1 cellular context compared by ENCODE assay signal in the genomic region with DNA sequence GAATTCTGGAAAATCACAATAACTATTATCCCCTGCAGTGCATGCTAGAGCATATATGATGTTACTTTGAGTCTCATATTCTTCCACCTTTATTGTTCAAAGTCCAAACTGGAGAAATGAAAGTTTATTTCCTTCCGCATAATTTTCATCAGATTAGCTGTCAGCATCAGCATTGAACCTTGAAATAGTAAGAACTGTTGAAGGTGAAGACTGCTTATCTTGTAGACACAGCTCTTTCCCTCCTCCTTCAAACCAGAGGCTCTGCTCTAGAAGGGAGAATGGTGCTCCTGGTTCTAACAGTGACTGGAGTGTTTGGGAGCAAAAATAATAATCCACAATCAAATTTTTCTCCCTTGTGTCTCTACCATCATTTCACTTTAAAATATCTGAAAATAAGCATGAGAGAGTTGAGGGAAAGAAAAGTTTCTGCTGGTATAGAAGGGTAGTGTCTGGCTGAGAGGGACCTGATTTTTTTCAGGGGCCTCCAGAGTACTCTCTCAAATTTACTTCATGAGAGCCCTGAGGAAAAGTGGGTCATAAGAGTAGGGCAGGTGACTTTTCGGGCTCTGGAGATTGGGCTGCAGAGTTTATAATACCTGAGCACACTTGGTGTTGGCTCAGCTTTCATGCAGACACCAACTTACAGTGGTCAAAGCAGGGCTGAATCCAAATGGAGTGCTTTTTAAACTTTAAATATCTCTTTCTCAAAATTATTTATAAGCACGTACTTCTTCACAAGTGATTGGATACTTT.
A peak's percentile ranks its signal among the peaks of the same experiment; 100 is the strongest.
TF ChIP-seq lines count a peak whose summit lies in the region.

No MANE protein-coding gene starts in this region.

TF ChIP-seq in K562, 482 proteins besides CTCF, POLR2A, EP300 and RAD21 (continued from another document and continues in another):
- TF ChIP-seq, protein P1, sequence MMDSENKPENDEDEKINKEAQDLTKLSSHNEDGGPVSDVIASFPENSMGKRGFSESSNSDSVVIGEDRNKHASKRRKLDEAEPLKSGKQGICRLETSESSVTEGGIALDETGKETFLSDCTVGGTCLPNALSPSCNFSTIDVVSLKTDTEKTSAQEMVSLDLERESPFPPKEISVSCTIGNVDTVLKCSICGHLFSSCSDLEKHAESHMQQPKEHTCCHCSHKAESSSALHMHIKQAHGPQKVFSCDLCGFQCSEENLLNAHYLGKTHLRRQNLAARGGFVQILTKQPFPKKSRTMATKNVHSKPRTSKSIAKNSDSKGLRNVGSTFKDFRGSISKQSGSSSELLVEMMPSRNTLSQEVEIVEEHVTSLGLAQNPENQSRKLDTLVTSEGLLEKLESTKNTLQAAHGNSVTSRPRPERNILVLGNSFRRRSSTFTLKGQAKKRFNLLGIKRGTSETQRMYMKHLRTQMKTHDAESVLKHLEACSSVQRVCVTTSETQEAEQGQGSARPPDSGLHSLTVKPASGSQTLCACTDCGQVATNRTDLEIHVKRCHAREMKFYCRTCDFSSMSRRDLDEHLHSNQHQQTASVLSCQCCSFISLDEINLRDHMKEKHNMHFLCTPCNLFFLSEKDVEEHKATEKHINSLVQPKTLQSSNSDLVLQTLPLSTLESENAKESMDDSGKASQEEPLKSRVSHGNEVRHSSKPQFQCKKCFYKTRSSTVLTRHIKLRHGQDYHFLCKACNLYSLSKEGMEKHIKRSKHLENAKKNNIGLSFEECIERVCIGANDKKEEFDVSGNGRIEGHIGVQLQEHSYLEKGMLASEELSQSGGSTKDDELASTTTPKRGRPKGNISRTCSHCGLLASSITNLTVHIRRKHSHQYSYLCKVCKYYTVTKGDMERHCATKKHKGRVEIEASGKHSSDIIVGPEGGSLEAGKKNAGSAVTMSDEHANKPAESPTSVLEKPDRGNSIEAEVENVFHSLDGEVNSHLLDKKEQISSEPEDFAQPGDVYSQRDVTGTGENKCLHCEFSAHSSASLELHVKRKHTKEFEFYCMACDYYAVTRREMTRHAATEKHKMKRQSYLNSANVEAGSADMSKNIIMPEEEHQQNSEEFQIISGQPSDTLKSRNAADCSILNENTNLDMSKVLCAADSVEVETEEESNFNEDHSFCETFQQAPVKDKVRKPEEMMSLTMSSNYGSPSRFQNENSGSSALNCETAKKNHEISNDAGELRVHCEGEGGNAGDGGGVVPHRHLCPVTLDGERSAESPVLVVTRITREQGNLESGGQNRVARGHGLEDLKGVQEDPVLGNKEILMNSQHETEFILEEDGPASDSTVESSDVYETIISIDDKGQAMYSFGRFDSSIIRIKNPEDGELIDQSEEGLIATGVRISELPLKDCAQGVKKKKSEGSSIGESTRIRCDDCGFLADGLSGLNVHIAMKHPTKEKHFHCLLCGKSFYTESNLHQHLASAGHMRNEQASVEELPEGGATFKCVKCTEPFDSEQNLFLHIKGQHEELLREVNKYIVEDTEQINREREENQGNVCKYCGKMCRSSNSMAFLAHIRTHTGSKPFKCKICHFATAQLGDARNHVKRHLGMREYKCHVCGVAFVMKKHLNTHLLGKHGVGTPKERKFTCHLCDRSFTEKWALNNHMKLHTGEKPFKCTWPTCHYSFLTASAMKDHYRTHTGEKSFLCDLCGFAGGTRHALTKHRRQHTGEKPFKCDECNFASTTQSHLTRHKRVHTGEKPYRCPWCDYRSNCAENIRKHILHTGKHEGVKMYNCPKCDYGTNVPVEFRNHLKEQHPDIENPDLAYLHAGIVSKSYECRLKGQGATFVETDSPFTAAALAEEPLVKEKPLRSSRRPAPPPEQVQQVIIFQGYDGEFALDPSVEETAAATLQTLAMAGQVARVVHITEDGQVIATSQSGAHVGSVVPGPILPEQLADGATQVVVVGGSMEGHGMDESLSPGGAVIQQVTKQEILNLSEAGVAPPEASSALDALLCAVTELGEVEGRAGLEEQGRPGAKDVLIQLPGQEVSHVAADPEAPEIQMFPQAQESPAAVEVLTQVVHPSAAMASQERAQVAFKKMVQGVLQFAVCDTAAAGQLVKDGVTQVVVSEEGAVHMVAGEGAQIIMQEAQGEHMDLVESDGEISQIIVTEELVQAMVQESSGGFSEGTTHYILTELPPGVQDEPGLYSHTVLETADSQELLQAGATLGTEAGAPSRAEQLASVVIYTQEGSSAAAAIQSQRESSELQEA (IDR thresholded peaks at IDR 0.05; ENCODE audit: low read depth): no peak
- TF ChIP-seq KDM5B (IDR thresholded peaks at IDR 0.05; ENCODE audit: insufficient replicate concordance, low read depth, low read length) (no peak), FOXM1 (IDR thresholded peaks at IDR 0.05; ENCODE audit: low read depth) (peak; percentile 51; the same call in 1 of the 2 replicates), FOXM1 (CRISPR knock-in tag; IDR thresholded peaks at IDR 0.05; ENCODE audit: low read depth) (no peak), RBFOX2 (IDR thresholded peaks at IDR 0.05; ENCODE audit: low read depth, low read length) (no peak), HNRNPK (IDR thresholded peaks at IDR 0.05; ENCODE audit: low read depth, low read length, poor library complexity, severe bottlenecking) (no peak), ZKSCAN3 (CRISPR knock-in tag; IDR thresholded peaks at IDR 0.05) (no peak), JUND (IDR thresholded peaks at IDR 0.05; ENCODE audit: borderline replicate concordance, low read depth, low read length) (peak; percentile 26; the same call in 1 of the 2 replicates), JUND (tag; IDR thresholded peaks at IDR 0.05; ENCODE audit: borderline replicate concordance, low read depth, low read length) (peak; percentile 25; the same call in 1 of the 3 replicates), SAP30 (IDR thresholded peaks at IDR 0.05; ENCODE audit: borderline replicate concordance, insufficient read depth, low read depth, low read length, poor library complexity, severe bottlenecking) (no peak), CBFA2T2 (conservative IDR thresholded peaks at IDR 0.05) (peak; percentile 76), ASH1L (IDR thresholded peaks at IDR 0.05; ENCODE audit: borderline replicate concordance, low read depth, partially characterized antibody) (no peak), IFI16 (CRISPR knock-in tag; IDR thresholded peaks at IDR 0.05) (no peak), ELF2 (CRISPR knock-in tag; IDR thresholded peaks at IDR 0.05) (no peak), CREB1 (IDR thresholded peaks at IDR 0.05) (no peak), CREB1 (CRISPR knock-in tag; IDR thresholded peaks at IDR 0.05) (no peak), ZKSCAN8 (CRISPR knock-in tag; IDR thresholded peaks at IDR 0.05) (no peak), ZFPM2 (CRISPR knock-in tag; IDR thresholded peaks at IDR 0.05) (no peak), ZNF41 (CRISPR knock-in tag; conservative IDR thresholded peaks at IDR 0.05) (no peak), HDAC2 (IDR thresholded peaks at IDR 0.05) (peak; percentile 56; the same call in 1 of the 2 replicates), MTA1 (IDR thresholded peaks at IDR 0.05; ENCODE audit: borderline replicate concordance) (0 out of 2 replicates have a peak, but pooled peaks have one; percentile 37), KDM2B (CRISPR knock-in tag; IDR thresholded peaks at IDR 0.05) (no peak), ZNF212 (CRISPR knock-in tag; IDR thresholded peaks at IDR 0.05) (no peak), MTA2 (IDR thresholded peaks at IDR 0.05; ENCODE audit: low read depth) (peak; percentile 84), GATAD2B (IDR thresholded peaks at IDR 0.05; ENCODE audit: borderline replicate concordance) (no peak; the same call in 1 of the 2 replicates), SAFB2 (IDR thresholded peaks at IDR 0.05; ENCODE audit: borderline replicate concordance, low read depth, low read length, severe bottlenecking) (no peak), ZFP1 (CRISPR knock-in tag; IDR thresholded peaks at IDR 0.05) (no peak), ZNF12 (CRISPR knock-in tag; IDR thresholded peaks at IDR 0.05) (no peak), MEIS2 (IDR thresholded peaks at IDR 0.05; ENCODE audit: partially characterized antibody) (peak; percentile 95), PRPF4 (IDR thresholded peaks at IDR 0.05; ENCODE audit: insufficient read depth, low read depth, low read length, poor library complexity, severe bottlenecking) (no peak), ADNP (tag; IDR thresholded peaks at IDR 0.05) (no peak), BRF1 (IDR thresholded peaks at IDR 0.05; ENCODE audit: borderline replicate concordance, extremely low read depth, insufficient read length) (no peak), SMAD4 (CRISPR knock-in tag; conservative IDR thresholded peaks at IDR 0.05) (peak; percentile 73), C11orf30 (IDR thresholded peaks at IDR 0.05; ENCODE audit: low read depth) (no peak), NFYB (IDR thresholded peaks at IDR 0.05; ENCODE audit: extremely low read depth, insufficient read length) (no peak), HNRNPH1 (optimal IDR thresholded peaks at IDR 0.05; ENCODE audit: low read depth, low read length) (no peak)
- TF ChIP-seq, protein P2, sequence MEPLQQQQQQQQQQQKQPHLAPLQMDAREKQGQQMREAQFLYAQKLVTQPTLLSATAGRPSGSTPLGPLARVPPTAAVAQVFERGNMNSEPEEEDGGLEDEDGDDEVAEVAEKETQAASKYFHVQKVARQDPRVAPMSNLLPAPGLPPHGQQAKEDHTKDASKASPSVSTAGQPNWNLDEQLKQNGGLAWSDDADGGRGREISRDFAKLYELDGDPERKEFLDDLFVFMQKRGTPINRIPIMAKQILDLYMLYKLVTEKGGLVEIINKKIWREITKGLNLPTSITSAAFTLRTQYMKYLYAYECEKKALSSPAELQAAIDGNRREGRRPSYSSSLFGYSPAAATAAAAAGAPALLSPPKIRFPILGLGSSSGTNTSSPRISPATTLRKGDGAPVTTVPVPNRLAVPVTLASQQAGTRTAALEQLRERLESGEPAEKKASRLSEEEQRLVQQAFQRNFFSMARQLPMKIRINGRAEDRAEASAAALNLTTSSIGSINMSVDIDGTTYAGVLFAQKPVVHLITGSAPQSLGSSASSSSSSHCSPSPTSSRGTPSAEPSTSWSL (CRISPR knock-in tag; IDR thresholded peaks at IDR 0.05; ENCODE audit: borderline replicate concordance): no peak
- TF ChIP-seq, protein P3, sequence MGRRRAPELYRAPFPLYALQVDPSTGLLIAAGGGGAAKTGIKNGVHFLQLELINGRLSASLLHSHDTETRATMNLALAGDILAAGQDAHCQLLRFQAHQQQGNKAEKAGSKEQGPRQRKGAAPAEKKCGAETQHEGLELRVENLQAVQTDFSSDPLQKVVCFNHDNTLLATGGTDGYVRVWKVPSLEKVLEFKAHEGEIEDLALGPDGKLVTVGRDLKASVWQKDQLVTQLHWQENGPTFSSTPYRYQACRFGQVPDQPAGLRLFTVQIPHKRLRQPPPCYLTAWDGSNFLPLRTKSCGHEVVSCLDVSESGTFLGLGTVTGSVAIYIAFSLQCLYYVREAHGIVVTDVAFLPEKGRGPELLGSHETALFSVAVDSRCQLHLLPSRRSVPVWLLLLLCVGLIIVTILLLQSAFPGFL (CRISPR knock-in tag; IDR thresholded peaks at IDR 0.05): no peak
- TF ChIP-seq, protein P4, sequence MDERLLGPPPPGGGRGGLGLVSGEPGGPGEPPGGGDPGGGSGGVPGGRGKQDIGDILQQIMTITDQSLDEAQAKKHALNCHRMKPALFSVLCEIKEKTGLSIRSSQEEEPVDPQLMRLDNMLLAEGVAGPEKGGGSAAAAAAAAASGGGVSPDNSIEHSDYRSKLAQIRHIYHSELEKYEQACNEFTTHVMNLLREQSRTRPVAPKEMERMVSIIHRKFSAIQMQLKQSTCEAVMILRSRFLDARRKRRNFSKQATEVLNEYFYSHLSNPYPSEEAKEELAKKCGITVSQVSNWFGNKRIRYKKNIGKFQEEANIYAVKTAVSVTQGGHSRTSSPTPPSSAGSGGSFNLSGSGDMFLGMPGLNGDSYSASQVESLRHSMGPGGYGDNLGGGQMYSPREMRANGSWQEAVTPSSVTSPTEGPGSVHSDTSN (CRISPR knock-in tag; IDR thresholded peaks at IDR 0.05; ENCODE audit: low read depth): no peak
- TF ChIP-seq, protein P4 (tag; conservative IDR thresholded peaks at IDR 0.05; ENCODE audit: low read depth): peak; percentile 86
- TF ChIP-seq, protein P5, sequence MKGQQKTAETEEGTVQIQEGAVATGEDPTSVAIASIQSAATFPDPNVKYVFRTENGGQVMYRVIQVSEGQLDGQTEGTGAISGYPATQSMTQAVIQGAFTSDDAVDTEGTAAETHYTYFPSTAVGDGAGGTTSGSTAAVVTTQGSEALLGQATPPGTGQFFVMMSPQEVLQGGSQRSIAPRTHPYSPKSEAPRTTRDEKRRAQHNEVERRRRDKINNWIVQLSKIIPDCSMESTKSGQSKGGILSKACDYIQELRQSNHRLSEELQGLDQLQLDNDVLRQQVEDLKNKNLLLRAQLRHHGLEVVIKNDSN (CRISPR knock-in tag; IDR thresholded peaks at IDR 0.05): no peak
- TF ChIP-seq, protein P6, sequence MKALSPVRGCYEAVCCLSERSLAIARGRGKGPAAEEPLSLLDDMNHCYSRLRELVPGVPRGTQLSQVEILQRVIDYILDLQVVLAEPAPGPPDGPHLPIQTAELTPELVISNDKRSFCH (CRISPR knock-in tag; IDR thresholded peaks at IDR 0.05): no peak
- TF ChIP-seq, protein P6 (tag; IDR thresholded peaks at IDR 0.05): no peak
- TF ChIP-seq, protein P7, sequence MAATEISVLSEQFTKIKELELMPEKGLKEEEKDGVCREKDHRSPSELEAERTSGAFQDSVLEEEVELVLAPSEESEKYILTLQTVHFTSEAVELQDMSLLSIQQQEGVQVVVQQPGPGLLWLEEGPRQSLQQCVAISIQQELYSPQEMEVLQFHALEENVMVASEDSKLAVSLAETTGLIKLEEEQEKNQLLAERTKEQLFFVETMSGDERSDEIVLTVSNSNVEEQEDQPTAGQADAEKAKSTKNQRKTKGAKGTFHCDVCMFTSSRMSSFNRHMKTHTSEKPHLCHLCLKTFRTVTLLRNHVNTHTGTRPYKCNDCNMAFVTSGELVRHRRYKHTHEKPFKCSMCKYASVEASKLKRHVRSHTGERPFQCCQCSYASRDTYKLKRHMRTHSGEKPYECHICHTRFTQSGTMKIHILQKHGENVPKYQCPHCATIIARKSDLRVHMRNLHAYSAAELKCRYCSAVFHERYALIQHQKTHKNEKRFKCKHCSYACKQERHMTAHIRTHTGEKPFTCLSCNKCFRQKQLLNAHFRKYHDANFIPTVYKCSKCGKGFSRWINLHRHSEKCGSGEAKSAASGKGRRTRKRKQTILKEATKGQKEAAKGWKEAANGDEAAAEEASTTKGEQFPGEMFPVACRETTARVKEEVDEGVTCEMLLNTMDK (IDR thresholded peaks at IDR 0.05; ENCODE audit: borderline replicate concordance, insufficient read depth, low read depth, low read length, poor library complexity, severe bottlenecking): no peak
